Comparison of ENCODE assay signal across 8 cellular contexts in genomic region chr3:97764186-97765055, GRCh38. TPM values are rescaled to one million over a fixed set of nuclear protein-coding genes. Genes with fewer than 3 reads are reported as not detected.
DNase-seq lines count a peak whose midpoint lies in the region; ATAC-seq and TF ChIP-seq lines count a peak whose summit lies in the region.

Gene ARL6 (plus strand): TSS chr3:97764758. CDS start chr3:97768108, 3,350 bp downstream.

- peaks cover 25% of the 10 kb centered on the region for H3K4me1 Mint-ChIP-seq in activated CD4-positive, alpha-beta T cell treated with anti-CD3 and anti-CD28 coated beads for 36 hours

- peak; percentile 96 for ATAC-seq in HG03432 (IDR thresholded peaks at IDR 0.05; ENCODE audit: unreplicated experiment)
- peak; percentile 95 for ATAC-seq in activated CD4-positive, alpha-beta T cell treated with anti-CD3 and anti-CD28 coated beads for 36 hours

- peaks cover 3% of the 10 kb centered on the region for H3K36me3 Mint-ChIP-seq in activated CD4-positive, alpha-beta T cell treated with anti-CD3 and anti-CD28 coated beads for 36 hours (ENCODE audit: low read depth)

- peak; percentile 31; the same call in 1 of the 2 replicates for TF ChIP-seq CTCF in BE2C (IDR thresholded peaks at IDR 0.05; ENCODE audit: low read depth, low read length)
- TF ChIP-seq CTCF in choroid plexus epithelial cell (conservative IDR thresholded peaks at IDR 0.05; ENCODE audit: low read depth, low read length) = peak; percentile 36

- H3K4me1 ChIP-seq in BE2C = no peaks in the 10 kb centered on the region

- H3K4me3 Mint-ChIP-seq in activated CD4-positive, alpha-beta T cell treated with anti-CD3 and anti-CD28 coated beads for 36 hours = peak within 1 kb of the TSS; percentile 97

- peaks cover 2% of the 10 kb centered on the region for H3K36me3 ChIP-seq in BE2C

- no peaks in the 10 kb centered on the region for H3K9me3 ChIP-seq in BE2C

- CTCF ChIA-PET in activated CD4-positive, alpha-beta T cell treated with anti-CD3 and anti-CD28 coated beads for 36 hours (lab: Charles Lee) = no interaction called here

- peak; percentile 91 for DNase-seq in BE2C
- peak; percentile 93 for DNase-seq in NCI-H446 treated with DMSO at 0.1 percent for 48 hours (lab: John Stamatoyannopoulos, UW)
- peak; percentile 86 for DNase-seq in activated CD4-positive, alpha-beta T cell treated with anti-CD3 and anti-CD28 coated beads for 36 hours
- DNase-seq in choroid plexus epithelial cell (ENCODE audit: low read depth) = peak; percentile 88
- DNase-seq in kidney tubule cell (ENCODE audit: low spot score) = peak; percentile 88
- DNase-seq in stimulated activated CD4-positive, alpha-beta T cell treated with anti-CD3 and anti-CD28 coated beads, Interleukin-1b, Interleukin-23, amount 100 ng/mL, for 1 hour (ENCODE audit: low read depth in 2 of 2) = peak; percentile 13 to 43

- intact Hi-C loops in activated CD4-positive, alpha-beta T cell treated with anti-CD3 and anti-CD28 coated beads for 36 hours (cut with DNase I, micrococcal nuclease) = loop anchor here (1.0 to 5.0 kb wide), 6 partner anchors 57 to 1138 kb away; partner anchors contain the start of genes CLDND1 (in 1 of the 2), CPOX (in 1 of the 2), CRYBG3 (in 1 of the 2) and DCBLD2 (in 1 of the 2)

- no peaks in the 10 kb centered on the region for H3K9me3 Mint-ChIP-seq in activated CD4-positive, alpha-beta T cell treated with anti-CD3 and anti-CD28 coated beads for 36 hours (ENCODE audit: low read depth)

- peak within 1 kb of the TSS; percentile 97 for H3K27ac Mint-ChIP-seq in activated CD4-positive, alpha-beta T cell treated with anti-CD3 and anti-CD28 coated beads for 36 hours

- no peaks in the 10 kb centered on the region for H3K27me3 Mint-ChIP-seq in activated CD4-positive, alpha-beta T cell treated with anti-CD3 and anti-CD28 coated beads for 36 hours

- H3K27me3 ChIP-seq in BE2C = no peaks in the 10 kb centered on the region

- TF ChIP-seq POLR2A in GM19193 (IDR thresholded peaks at IDR 0.05; ENCODE audit: extremely low read depth, insufficient read depth, insufficient read length) = peak; percentile 76

- H3K4me3 ChIP-seq in BE2C (ENCODE audit: low read depth, low read length) (peak within 1 kb of the TSS; percentile 86), choroid plexus epithelial cell (ENCODE audit: low read depth, low read length) (peak within 1 kb of the TSS; percentile 86)

- POLR2A ChIA-PET in activated CD4-positive, alpha-beta T cell treated with anti-CD3 and anti-CD28 coated beads for 36 hours (lab: Charles Lee) = interaction anchor here (0.6 to 0.8 kb wide), 2 partner anchors 277 to 1138 kb away, joined by 4 read pairs; partner anchors contain the start of gene DCBLD2

RNA-seq across cellular contexts. Expression of gene ARL6, which starts in this region (rescaled TPM):
- 38.1 TPM for polyA plus RNA-seq in BE2C (2012; ENCODE audit: insufficient read depth, insufficient read length, low read depth)
- total RNA-seq in activated CD4-positive, alpha-beta T cell treated with anti-CD3 and anti-CD28 coated beads for 36 hours = 1 to 10 TPM; 6.9 TPM

Comparison
In these comparisons a context has a peak if more than half of its experiments do, and no peak if none do; other contexts are left out.
1. Peak in every context shown above with its lines: DNase-seq, ATAC-seq and H3K4me3 ChIP-seq.
2. DNase-seq: peak in every context shown above with its lines; median percentile 93 in NCI-H446 treated with DMSO at 0.1 percent for 48 hours; 91 in BE2C; 88 in choroid plexus epithelial cell; 88 in kidney tubule cell; 86 in activated CD4-positive, alpha-beta T cell treated with anti-CD3 and anti-CD28 coated beads for 36 hours; 28 in stimulated activated CD4-positive, alpha-beta T cell treated with anti-CD3 and anti-CD28 coated beads, Interleukin-1b, Interleukin-23, amount 100 ng/mL, for 1 hour.